8 cellular contexts compared by ENCODE assay signal in the genomic region with DNA sequence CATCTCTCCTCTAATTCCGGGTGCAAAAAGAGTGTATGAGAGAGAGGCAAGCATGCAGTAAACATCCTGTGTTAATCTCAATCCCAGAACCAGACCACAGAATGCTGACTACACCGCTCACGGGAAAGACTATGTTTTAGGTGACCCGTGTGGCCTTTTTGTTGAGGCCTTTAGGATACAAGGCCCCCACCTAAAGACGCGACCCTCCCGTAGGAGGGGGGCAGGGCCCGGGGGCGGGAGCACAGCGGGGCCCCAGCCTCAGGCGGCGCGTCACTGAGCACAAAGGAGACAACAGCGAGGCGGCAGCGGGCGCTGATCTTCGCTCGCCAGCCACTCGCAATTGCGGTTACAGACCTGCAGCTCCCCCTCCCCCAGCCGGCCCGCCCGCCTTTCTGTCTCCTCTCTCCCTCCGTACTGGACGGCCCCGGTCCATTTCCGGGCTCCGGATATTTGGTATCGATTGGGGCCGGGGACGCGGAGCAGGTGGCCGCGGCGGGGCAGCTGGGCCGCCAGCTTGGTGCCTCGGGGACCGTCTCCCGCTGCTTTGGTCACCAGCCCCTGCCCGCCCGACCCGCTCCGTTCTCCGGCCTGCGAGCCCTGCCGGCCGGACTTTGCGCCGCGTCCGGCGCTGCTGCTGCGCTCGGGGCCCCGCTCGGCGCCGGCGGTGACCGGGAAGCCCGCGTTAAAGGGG. TPM values are rescaled to one million over a fixed set of nuclear protein-coding genes. Genes with fewer than 3 reads are reported as not detected.
A peak's percentile ranks its signal among the peaks of the same experiment; 100 is the strongest.
DNase-seq lines count a peak whose midpoint lies in the region; ATAC-seq, FAIRE-seq and TF ChIP-seq lines count a peak whose summit lies in the region.

CCDC50 (plus strand) TSS at position 432 of the 691 bp plus-strand sequence. CDS start 281 bp downstream, outside the sequence.

- H2AFZ ChIP-seq in ACC112 (ENCODE audit: low read length, unreplicated experiment), result peak within 1 kb of the TSS; percentile 94

- peak within 1 kb of the TSS; percentile 96 for H3K4me3 ChIP-seq in ACC112 (ENCODE audit: low read depth, low read length)
- peak within 1 kb of the TSS; percentile 82 for H3K4me3 ChIP-seq in bronchial epithelial cell (ENCODE audit: low read depth, low read length)
- peak within 1 kb of the TSS; percentile 90 for H3K4me3 ChIP-seq in iPS-18c (ENCODE audit: insufficient read depth, low read depth, low read length)
- H3K4me3 ChIP-seq in skeletal muscle cell (ENCODE audit: low read depth, low read length), result peak within 1 kb of the TSS; percentile 88

- H3K9me3 ChIP-seq in iPS-18c (ENCODE audit: control insufficient read depth, insufficient read depth, low read length), result no peaks in the 10 kb centered on the region

- H3K27me3 ChIP-seq in ACC112 (ENCODE audit: insufficient read depth, low read length), result no peaks in the 10 kb centered on the region
- H3K27me3 ChIP-seq in bronchial epithelial cell (ENCODE audit: control insufficient read depth, insufficient read depth, low read length), result no peaks in the 10 kb centered on the region

- TF ChIP-seq CTCF in bronchial epithelial cell (IDR thresholded peaks at IDR 0.05; ENCODE audit: insufficient read depth, low read length, severe bottlenecking), result no peak

- DNase-seq in NCI-H187 treated with DMSO at 0.1 percent for 48 hours (lab: John Stamatoyannopoulos, UW), result peak; percentile 5
- DNase-seq in T-helper 22 cell (ENCODE audit: low read depth), result peak; percentile 8
- DNase-seq in bronchial epithelial cell (ENCODE audit: low read depth), result peak; percentile 42
- peak; percentile 40 for DNase-seq in skeletal muscle cell (ENCODE audit: low read depth)

- H3K79me2 ChIP-seq in ACC112 (ENCODE audit: control insufficient read depth, insufficient read depth, low read length, unreplicated experiment), result peaks cover 47% of the 10 kb centered on the region

- no peaks in the 10 kb centered on the region for H3K36me3 ChIP-seq in ACC112 (ENCODE audit: insufficient read depth, low read length)
- no peaks in the 10 kb centered on the region for H3K36me3 ChIP-seq in bronchial epithelial cell (ENCODE audit: control insufficient read depth, insufficient read depth, low read length)

- H3K4me1 ChIP-seq in ACC112 (ENCODE audit: control insufficient read depth, insufficient read depth, low read length, unreplicated experiment), result peaks cover 39% of the 10 kb centered on the region

- no peak for FAIRE-seq in bronchial epithelial cell (lab: Jason Lieb, UNC)

- ATAC-seq in GM18520 (IDR thresholded peaks at IDR 0.05; ENCODE audit: unreplicated experiment), result peak; percentile 44
- peak; percentile 78 for ATAC-seq in HG02970 (IDR thresholded peaks at IDR 0.05; ENCODE audit: low FRiP score, unreplicated experiment)

- H3K27ac ChIP-seq in ACC112 (ENCODE audit: low read depth, low read length), result peak within 1 kb of the TSS; percentile 87

RNA-seq across cellular contexts. Expression of gene CCDC50, which starts in this region (rescaled TPM):
- 57.7 and 81.5 TPM in 2 replicates for total RNA-seq in bronchial epithelial cell

Comparison
In these comparisons a context has a peak if more than half of its experiments do, and no peak if none do; other contexts are left out.
1. Peak in every context shown above with its lines: DNase-seq, ATAC-seq, H3K4me3 ChIP-seq and H3K27ac ChIP-seq.